In genomic region chr18:26071020-26071419, GRCh38 we compare ENCODE assay signal across 22 cellular contexts. TPM values are rescaled to one million over a fixed set of nuclear protein-coding genes. Genes with fewer than 3 reads are reported as not detected.
A peak's percentile ranks its signal among the peaks of the same experiment; 100 is the strongest.
DNase-seq lines count a peak whose midpoint lies in the region; FAIRE-seq and TF ChIP-seq lines count a peak whose summit lies in the region.
"Had no signal": no experiment of that assay in that cellular context is flagged by ENCODE, and none has a peak within 500 bp of the region (broad histone marks: within the 10 kb centered on the region; RNA-seq: fewer than 3 reads in every experiment).

No MANE protein-coding gene starts in this region.

- DNase-seq in GM18507 (ENCODE audit: extremely low spot score, insufficient read length, low read depth) = no peak
- DNase-seq in GM19239 (ENCODE audit: insufficient read length, low spot score) = no peak
- no peak for DNase-seq in astrocyte (ENCODE audit: low read depth)
- DNase-seq in stomach = no peak
- no peak for DNase-seq in NCI-H774 (lab: John Stamatoyannopoulos, UW)
- no peak for DNase-seq in kidney
- DNase-seq in HK-2 (ENCODE audit: unreplicated experiment) = no peak
- DNase-seq: Caco-2; CD4-positive, CD25-positive, alpha-beta regulatory T cell; CD8-positive, alpha-beta T cell; DMS153; DND-41; GOT3 had no signal

- H3K36me3 Mint-ChIP-seq in astrocyte (ENCODE audit: low read depth, unreplicated experiment) = peaks cover 11% of the 10 kb centered on the region

- H3K4me2 ChIP-seq in astrocyte (ENCODE audit: low read length) = no peak overlapping the region
- H3K4me2 ChIP-seq: BLaER1 had no signal

- H3K4me1 ChIP-seq in astrocyte (ENCODE audit: insufficient read depth, low read length) (no peaks in the 10 kb centered on the region), stomach (peaks cover 0 to 18% (median 9%) of the 10 kb centered on the region in 4 donors), kidney (ENCODE audit: control insufficient read depth in 1 of 2, insufficient read depth in 1 of 2, low read depth in 1 of 2, low read length in 2 of 2) (no peaks in the 10 kb centered on the region)
- H3K4me1 ChIP-seq: Caco-2, HAP-1 had no signal

- TF ChIP-seq EP300 in stomach (IDR thresholded peaks at IDR 0.05) = no peak

- H3K4me3 Mint-ChIP-seq in astrocyte (ENCODE audit: unreplicated experiment) = no peak overlapping the region
- H3K4me3 Mint-ChIP-seq: B cell; CD4-positive, CD25-positive, alpha-beta regulatory T cell; CD8-positive, alpha-beta T cell had no signal

- peak overlapping the region; percentile 47 for H3K27ac Mint-ChIP-seq in astrocyte (ENCODE audit: unreplicated experiment)
- H3K27ac Mint-ChIP-seq: B cell; CD8-positive, alpha-beta T cell had no signal

- no peak for TF ChIP-seq CTCF in astrocyte (IDR thresholded peaks at IDR 0.05; ENCODE audit: insufficient read depth, low read depth, low read length)
- no peak for TF ChIP-seq CTCF in stomach (IDR thresholded peaks at IDR 0.05)
- TF ChIP-seq CTCF in kidney (IDR thresholded peaks at IDR 0.05; ENCODE audit: borderline replicate concordance, extremely low read depth, insufficient read depth) = no peak

- no peak for TF ChIP-seq POLR2A in stomach (IDR thresholded peaks at IDR 0.05)

- H3K27me3 ChIP-seq in astrocyte (ENCODE audit: insufficient read depth, low read length) (no peaks in the 10 kb centered on the region), stomach (no peaks in the 10 kb centered on the region)
- H3K27me3 ChIP-seq: BLaER1 had no signal

- H3K9me3 ChIP-seq in astrocyte (ENCODE audit: insufficient read depth, low read depth, low read length) (peaks cover 3% of the 10 kb centered on the region), stomach (peaks cover 0 to 13% (median 5%) of the 10 kb centered on the region in 4 donors), kidney (ENCODE audit: control insufficient read depth in 1 of 2, low read length in 2 of 2) (peaks cover 3 to 8% of the 10 kb centered on the region in 2 donors)
- H3K9me3 ChIP-seq: Caco-2, HAP-1 had no signal

- H3K9ac ChIP-seq in astrocyte (ENCODE audit: low read length) = no peak overlapping the region
- H3K9ac ChIP-seq in kidney (ENCODE audit: low read length in 2 of 2) = no peak overlapping the region
- H3K9ac ChIP-seq: BLaER1 had no signal

- H3K27me3 Mint-ChIP-seq in astrocyte (ENCODE audit: low read depth, unreplicated experiment) = no peaks in the 10 kb centered on the region
- H3K27me3 Mint-ChIP-seq: B cell; CD4-positive, CD25-positive, alpha-beta regulatory T cell had no signal

- FAIRE-seq in GM18507 (lab: Jason Lieb, UNC) (peak; percentile 29), GM19239 (lab: Jason Lieb, UNC) (peak; percentile 53), astrocyte (lab: Jason Lieb, UNC) (no peak), islet of Langerhans (lab: Jason Lieb, UNC) (peak; percentile 55), kidney (lab: Jason Lieb, UNC) (no peak)
- FAIRE-seq: A204.1, G401.6, GM12892, H54 had no signal

- peaks cover 8% of the 10 kb centered on the region for H3K4me1 Mint-ChIP-seq in astrocyte (ENCODE audit: low read depth, unreplicated experiment)

- intact Hi-C loops in stomach (cut with DNase I; ENCODE audit: low total_unique reads) (no loop called here), kidney (cut with DNase I) (no loop called here)

- H3K4me3 ChIP-seq in astrocyte (ENCODE audit: insufficient read depth, low read depth, low read length) (no peak overlapping the region), stomach (no peak overlapping the region), kidney (ENCODE audit: low read length in 2 of 2) (no peak overlapping the region)
- H3K4me3 ChIP-seq: BLaER1, HAP-1 had no signal

- H3K27ac ChIP-seq in astrocyte (ENCODE audit: low read depth, low read length) (peak overlapping the region; percentile 49), stomach (no peak overlapping the region), kidney (ENCODE audit: low read depth in 2 of 2, low read length in 2 of 2) (no peak overlapping the region)
- H3K27ac ChIP-seq: BLaER1, C4-2B had no signal

- H3K79me2 ChIP-seq in astrocyte (ENCODE audit: insufficient read depth, low read length) = peaks cover 90% of the 10 kb centered on the region

- H2AFZ ChIP-seq in astrocyte (ENCODE audit: low read depth, low read length) = no peak overlapping the region

- H3K9me3 Mint-ChIP-seq in astrocyte (ENCODE audit: unreplicated experiment) = no peaks in the 10 kb centered on the region

- H4K20me1 ChIP-seq in astrocyte (ENCODE audit: insufficient read depth, low read length) = peaks cover 19% of the 10 kb centered on the region
- H4K20me1 ChIP-seq: BLaER1 had no signal

- peaks cover 48% of the 10 kb centered on the region for H3K36me3 ChIP-seq in astrocyte (ENCODE audit: insufficient read depth, low read length)
- peaks cover 25 to 70% (median 68%) of the 10 kb centered on the region in 4 donors for H3K36me3 ChIP-seq in stomach
- peaks cover 20 to 22% of the 10 kb centered on the region in 2 donors for H3K36me3 ChIP-seq in kidney (ENCODE audit: control insufficient read depth in 1 of 2, insufficient read depth in 2 of 2, low read length in 2 of 2)

RNA-seq across cellular contexts. Expression of gene SS18, which starts 19.4 kb away (rescaled TPM):
- total RNA-seq in astrocyte (113 and 120 TPM in 2 replicates), stomach (100 to 1,000 TPM in 2 of 5 donors, 10 to 100 TPM in 3; 24.6 to 138 (median 72.2) TPM), kidney (89.6 TPM)
- polyA plus RNA-seq in stomach (10 to 100 TPM; 27.3 to 36.5 (median 29.0) TPM), kidney (ENCODE audit: insufficient read depth, low read depth, low replicate concordance) (43.2 TPM)
